8 cellular contexts compared by ENCODE assay signal in the genomic region with DNA sequence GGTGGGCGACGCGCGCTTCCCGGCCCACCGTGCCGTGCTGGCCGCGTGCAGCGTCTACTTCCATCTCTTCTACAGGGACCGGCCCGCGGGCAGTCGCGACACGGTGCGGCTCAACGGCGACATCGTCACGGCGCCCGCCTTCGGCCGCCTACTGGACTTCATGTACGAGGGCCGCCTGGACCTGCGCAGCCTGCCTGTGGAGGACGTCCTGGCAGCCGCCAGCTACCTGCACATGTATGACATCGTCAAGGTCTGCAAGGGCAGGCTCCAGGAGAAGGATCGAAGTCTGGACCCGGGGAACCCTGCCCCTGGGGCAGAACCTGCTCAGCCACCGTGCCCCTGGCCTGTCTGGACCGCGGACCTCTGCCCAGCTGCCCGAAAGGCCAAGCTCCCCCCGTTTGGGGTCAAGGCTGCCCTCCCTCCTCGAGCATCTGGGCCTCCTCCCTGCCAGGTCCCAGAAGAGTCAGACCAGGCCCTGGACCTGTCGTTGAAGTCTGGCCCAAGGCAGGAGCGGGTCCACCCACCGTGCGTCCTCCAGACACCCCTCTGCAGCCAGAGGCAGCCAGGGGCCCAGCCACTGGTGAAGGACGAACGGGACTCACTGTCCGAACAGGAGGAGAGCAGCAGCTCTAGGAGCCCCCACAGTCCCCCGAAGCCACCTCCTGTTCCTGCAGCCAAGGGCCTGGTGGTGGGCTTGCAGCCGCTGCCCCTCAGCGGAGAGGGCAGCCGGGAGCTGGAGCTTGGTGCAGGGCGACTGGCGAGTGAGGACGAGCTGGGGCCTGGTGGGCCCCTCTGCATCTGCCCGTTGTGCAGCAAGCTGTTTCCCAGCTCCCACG. TPM values are rescaled to one million over a fixed set of nuclear protein-coding genes. Genes with fewer than 3 reads are reported as not detected.
DNase-seq lines count a peak whose midpoint lies in the region; ATAC-seq and TF ChIP-seq lines count a peak whose summit lies in the region.

No MANE protein-coding gene starts in this region.

- TF ChIP-seq CTCF in AG09309 (IDR thresholded peaks at IDR 0.05; ENCODE audit: control insufficient read depth, insufficient read depth, low read depth, low read length, missing control alignments) (no peak), cardiac fibroblast (IDR thresholded peaks at IDR 0.05; ENCODE audit: low read depth, low read length) (no peak), omental fat pad (IDR thresholded peaks at IDR 0.05) (no peak)

- TF ChIP-seq RAD21 in Ishikawa (IDR thresholded peaks at IDR 0.05; ENCODE audit: low read depth): no peak

- peak overlapping the region; percentile 28 for H3K9ac ChIP-seq in mucosa of stomach (ENCODE audit: low read length)

- no peaks in the 10 kb centered on the region for H3K27me3 ChIP-seq in mucosa of stomach (ENCODE audit: control insufficient read depth, insufficient read depth, low read length)

- H3K4me1 ChIP-seq in mucosa of stomach (ENCODE audit: control insufficient read depth, insufficient read depth, low read length): peaks cover 53% of the 10 kb centered on the region

- DNase-seq in AG09309 (ENCODE audit: low read depth) (no peak), cardiac fibroblast (ENCODE audit: low read depth in 2 of 2) (no peak), UCSD-AML1 (lab: John Stamatoyannopoulos, UW; ENCODE audit: unreplicated experiment) (no peak), omental fat pad (ENCODE audit: low spot score) (no peak)

- no peaks in the 10 kb centered on the region for H3K9me3 ChIP-seq in mucosa of stomach (ENCODE audit: control insufficient read depth, low read length)

- no peaks in the 10 kb centered on the region for H3K36me3 ChIP-seq in mucosa of stomach (ENCODE audit: control insufficient read depth, insufficient read depth, low read length)

- ATAC-seq in GM21526 (IDR thresholded peaks at IDR 0.05; ENCODE audit: low FRiP score, unreplicated experiment) (no peak), omental fat pad (ENCODE audit: low FRiP score) (no peak), GM21360 (IDR thresholded peaks at IDR 0.05; ENCODE audit: unreplicated experiment) (no peak)

- no peak for TF ChIP-seq EP300 in Ishikawa (IDR thresholded peaks at IDR 0.05; ENCODE audit: borderline replicate concordance)

- H3K4me3 ChIP-seq in AG09309 (ENCODE audit: control insufficient read depth, low read depth, low read length): peak overlapping the region; percentile 49
- H3K4me3 ChIP-seq in cardiac fibroblast (replicated peaks in 1 of 2; ENCODE audit: low read depth in 2 of 2, low read length in 2 of 2): peak overlapping the region; percentile 50 to 62
- peak overlapping the region; percentile 50 for H3K4me3 ChIP-seq in mucosa of stomach (ENCODE audit: low read length)

TF ChIP-seq in Ishikawa, 13 proteins besides CTCF, POLR2A, EP300 and RAD21:
- no peak for TF ChIP-seq TAF1 (IDR thresholded peaks at IDR 0.05; ENCODE audit: low read depth)
- 0 out of 2 replicates have a peak, but pooled peaks have one; percentile 19 for TF ChIP-seq ZBTB7A (IDR thresholded peaks at IDR 0.05; ENCODE audit: low read depth)
- TF ChIP-seq, protein P1, sequence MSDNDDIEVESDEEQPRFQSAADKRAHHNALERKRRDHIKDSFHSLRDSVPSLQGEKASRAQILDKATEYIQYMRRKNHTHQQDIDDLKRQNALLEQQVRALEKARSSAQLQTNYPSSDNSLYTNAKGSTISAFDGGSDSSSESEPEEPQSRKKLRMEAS (IDR thresholded peaks at IDR 0.05): peak; percentile 64
- TF ChIP-seq, protein P2, sequence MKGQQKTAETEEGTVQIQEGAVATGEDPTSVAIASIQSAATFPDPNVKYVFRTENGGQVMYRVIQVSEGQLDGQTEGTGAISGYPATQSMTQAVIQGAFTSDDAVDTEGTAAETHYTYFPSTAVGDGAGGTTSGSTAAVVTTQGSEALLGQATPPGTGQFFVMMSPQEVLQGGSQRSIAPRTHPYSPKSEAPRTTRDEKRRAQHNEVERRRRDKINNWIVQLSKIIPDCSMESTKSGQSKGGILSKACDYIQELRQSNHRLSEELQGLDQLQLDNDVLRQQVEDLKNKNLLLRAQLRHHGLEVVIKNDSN (IDR thresholded peaks at IDR 0.05): 0 out of 2 replicates have a peak, but pooled peaks have one; percentile 0
- no peak for TF ChIP-seq FOXM1 (IDR thresholded peaks at IDR 0.05; ENCODE audit: borderline replicate concordance, low read depth)
- no peak for TF ChIP-seq NFIC (IDR thresholded peaks at IDR 0.05)

RNA-seq across cellular contexts. Expression of a gene that starts 0.6 kb away (rescaled TPM):
- total RNA-seq in omental fat pad: 1 to 10 TPM; 3.0 to 8.0 (median 6.3) TPM

RNA-seq across cellular contexts. Expression of a gene that starts 6.0 kb away (rescaled TPM):
- 100 to 1,000 TPM; 104 to 121 (median 107) TPM for total RNA-seq in omental fat pad

RNA-seq across cellular contexts. Expression of a gene that starts 48.6 kb away (rescaled TPM):
- total RNA-seq in omental fat pad: 100 to 1,000 TPM; 141 to 262 (median 167) TPM
